15 cellular contexts compared by ENCODE assay signal in genomic region chrX:120144178-120144844, GRCh38. TPM values are rescaled to one million over a fixed set of nuclear protein-coding genes. Genes with fewer than 3 reads are reported as not detected.
DNase-seq lines count a peak whose midpoint lies in the region; ATAC-seq and TF ChIP-seq lines count a peak whose summit lies in the region.
"Had no signal": no experiment of that assay in that cellular context is flagged by ENCODE, and none has a peak within 500 bp of the region (broad histone marks: within the 10 kb centered on the region; RNA-seq: fewer than 3 reads in every experiment).

No MANE protein-coding gene starts in this region.

- H3K36me3 ChIP-seq in right lobe of liver = no peaks in the 10 kb centered on the region
- H3K36me3 ChIP-seq: transverse colon had no signal

- intact Hi-C loops in activated naive CD4-positive, alpha-beta T cell treated with anti-CD3 and anti-CD28 coated beads for 36 hours (cut with micrococcal nuclease) = no loop called here
- intact Hi-C loops in right lobe of liver (cut with DNase I) = no loop called here

- WGBS in right lobe of liver (ENCODE audit: insufficient coverage, low coverage, low lambda C conversion rate, missing lambda C conversion rate) = 51% methylated on average over 12 of the region's 12 CpGs

- ATAC-seq in activated naive CD4-positive, alpha-beta T cell treated with anti-CD3 and anti-CD28 coated beads, Interleukin-2, amount 50 U/mL, for 72 hours = no peak
- ATAC-seq in activated naive CD8-positive, alpha-beta T cell treated with anti-CD3 and anti-CD28 coated beads, Interleukin-2, amount 10 ng/mL, durations not matched to agents 7 days and 5 days (ENCODE audit: low read depth) = no peak
- ATAC-seq in right lobe of liver = peak; percentile 72 to 80 (median 76)
- peak; percentile 50 for ATAC-seq in stimulated activated naive CD8-positive, alpha-beta T cell treated with anti-CD3 and anti-CD28 coated beads, Interleukin-15, amount 100 ng/mL, for 72 hours
- ATAC-seq in GM18511 (IDR thresholded peaks at IDR 0.05; ENCODE audit: unreplicated experiment) = no peak
- ATAC-seq in HG02870 (IDR thresholded peaks at IDR 0.05; ENCODE audit: unreplicated experiment) = no peak

- peaks cover 8 to 14% of the 10 kb centered on the region in 2 donors for H3K36me3 Mint-ChIP-seq in activated naive CD4-positive, alpha-beta T cell treated with anti-CD3 and anti-CD28 coated beads, Interleukin-2, amount 50 U/mL, for 72 hours
- H3K36me3 Mint-ChIP-seq in activated naive CD4-positive, alpha-beta T cell treated with anti-CD3 and anti-CD28 coated beads for 36 hours (ENCODE audit: low read depth) = peaks cover 5% of the 10 kb centered on the region
- H3K36me3 Mint-ChIP-seq in activated naive CD8-positive, alpha-beta T cell treated with anti-CD3 and anti-CD28 coated beads, Interleukin-2, amount 10 ng/mL, durations not matched to agents 7 days and 5 days = peaks cover 7% of the 10 kb centered on the region

- peaks cover 5% of the 10 kb centered on the region in 2 donors for H3K9me3 Mint-ChIP-seq in activated naive CD4-positive, alpha-beta T cell treated with anti-CD3 and anti-CD28 coated beads, Interleukin-2, amount 50 U/mL, for 72 hours
- peaks cover 5% of the 10 kb centered on the region for H3K9me3 Mint-ChIP-seq in activated naive CD4-positive, alpha-beta T cell treated with anti-CD3 and anti-CD28 coated beads for 36 hours
- H3K9me3 Mint-ChIP-seq in activated naive CD8-positive, alpha-beta T cell treated with anti-CD3 and anti-CD28 coated beads, Interleukin-2, amount 10 ng/mL, durations not matched to agents 7 days and 5 days = peaks cover 4% of the 10 kb centered on the region
- peaks cover 13 to 16% of the 10 kb centered on the region in 2 donors for H3K9me3 Mint-ChIP-seq in stimulated activated naive CD8-positive, alpha-beta T cell treated with anti-CD3 and anti-CD28 coated beads, Interleukin-15, amount 100 ng/mL, for 72 hours

- no peaks in the 10 kb centered on the region for H3K4me1 ChIP-seq in right lobe of liver
- H3K4me1 ChIP-seq: transverse colon had no signal

- no peaks in the 10 kb centered on the region for H3K27me3 Mint-ChIP-seq in activated naive CD4-positive, alpha-beta T cell treated with anti-CD3 and anti-CD28 coated beads for 36 hours (ENCODE audit: low read depth)
- no peaks in the 10 kb centered on the region for H3K27me3 Mint-ChIP-seq in activated naive CD8-positive, alpha-beta T cell treated with anti-CD3 and anti-CD28 coated beads, Interleukin-2, amount 10 ng/mL, durations not matched to agents 7 days and 5 days
- H3K27me3 Mint-ChIP-seq in stimulated activated naive CD8-positive, alpha-beta T cell treated with anti-CD3 and anti-CD28 coated beads, Interleukin-15, amount 100 ng/mL, for 72 hours = no peaks in the 10 kb centered on the region

- CTCF ChIA-PET in activated naive CD4-positive, alpha-beta T cell treated with anti-CD3 and anti-CD28 coated beads for 36 hours (lab: Charles Lee) = no interaction called here

- peak overlapping the region in 1 of 3 donors; percentile 1 for H3K4me3 ChIP-seq in right lobe of liver
- H3K4me3 ChIP-seq: transverse colon had no signal

- peaks cover 25% of the 10 kb centered on the region for H3K4me1 Mint-ChIP-seq in activated naive CD4-positive, alpha-beta T cell treated with anti-CD3 and anti-CD28 coated beads for 36 hours (ENCODE audit: low read depth)
- H3K4me1 Mint-ChIP-seq in activated naive CD8-positive, alpha-beta T cell treated with anti-CD3 and anti-CD28 coated beads, Interleukin-2, amount 10 ng/mL, durations not matched to agents 7 days and 5 days = peaks cover 13% of the 10 kb centered on the region
- H3K4me1 Mint-ChIP-seq in stimulated activated naive CD8-positive, alpha-beta T cell treated with anti-CD3 and anti-CD28 coated beads, Interleukin-15, amount 100 ng/mL, for 72 hours = peaks cover 39% of the 10 kb centered on the region

- no peak overlapping the region for H3K4me3 Mint-ChIP-seq in activated naive CD4-positive, alpha-beta T cell treated with anti-CD3 and anti-CD28 coated beads for 36 hours
- peak overlapping the region; percentile 44 for H3K4me3 Mint-ChIP-seq in activated naive CD8-positive, alpha-beta T cell treated with anti-CD3 and anti-CD28 coated beads, Interleukin-2, amount 10 ng/mL, durations not matched to agents 7 days and 5 days
- peak overlapping the region; percentile 19 to 74 for H3K4me3 Mint-ChIP-seq in stimulated activated naive CD8-positive, alpha-beta T cell treated with anti-CD3 and anti-CD28 coated beads, Interleukin-15, amount 100 ng/mL, for 72 hours

- no peak for DNase-seq in activated naive CD4-positive, alpha-beta T cell treated with anti-CD3 and anti-CD28 coated beads, Interleukin-2, amount 50 U/mL, for 72 hours (ENCODE audit: low spot score in 2 of 2)
- DNase-seq in activated naive CD4-positive, alpha-beta T cell treated with anti-CD3 and anti-CD28 coated beads for 36 hours = no peak
- DNase-seq in activated naive CD8-positive, alpha-beta T cell treated with anti-CD3 and anti-CD28 coated beads, Interleukin-2, amount 10 ng/mL, durations not matched to agents 7 days and 5 days = no peak
- peak in 2 of 3 donors; percentile 35 to 68 for DNase-seq in right lobe of liver
- peak in 1 of 2 donors; percentile 12 for DNase-seq in stimulated activated naive CD8-positive, alpha-beta T cell treated with anti-CD3 and anti-CD28 coated beads, Interleukin-15, amount 100 ng/mL, for 72 hours
- no peak for DNase-seq in NOMO-1 treated with dmso at 0.1 percent for 144 hours (lab: John Stamatoyannopoulos, UW; ENCODE audit: unreplicated experiment)
- DNase-seq: activated effector memory CD4-positive, alpha-beta T cell treated with anti-CD3 and anti-CD28 coated beads, Interleukin-2, amount 50 U/mL, for 16 hours; left cardiac atrium; NCI-H446 treated with DMSO at 0.1 percent for 48 hours; SHP77; transverse colon had no signal

- H3K27ac ChIP-seq in right lobe of liver = no peak overlapping the region
- H3K27ac ChIP-seq: transverse colon had no signal

- H3K27me3 ChIP-seq in right lobe of liver = no peaks in the 10 kb centered on the region
- H3K27me3 ChIP-seq: transverse colon had no signal

- POLR2A ChIA-PET in activated naive CD8-positive, alpha-beta T cell treated with anti-CD3 and anti-CD28 coated beads, Interleukin-2, amount 10 ng/mL, durations not matched to agents 7 days and 5 days (lab: Charles Lee) = no interaction called here

- TF ChIP-seq CTCF in right lobe of liver (IDR thresholded peaks at IDR 0.05) = no peak

- no peaks in the 10 kb centered on the region for H3K9me3 ChIP-seq in right lobe of liver
- H3K9me3 ChIP-seq: transverse colon had no signal

- peak overlapping the region; percentile 22 to 79 for H3K27ac Mint-ChIP-seq in activated naive CD4-positive, alpha-beta T cell treated with anti-CD3 and anti-CD28 coated beads, Interleukin-2, amount 50 U/mL, for 72 hours
- H3K27ac Mint-ChIP-seq in activated naive CD4-positive, alpha-beta T cell treated with anti-CD3 and anti-CD28 coated beads for 36 hours = no peak overlapping the region
- H3K27ac Mint-ChIP-seq in activated naive CD8-positive, alpha-beta T cell treated with anti-CD3 and anti-CD28 coated beads, Interleukin-2, amount 10 ng/mL, durations not matched to agents 7 days and 5 days = peak overlapping the region; percentile 7
- H3K27ac Mint-ChIP-seq in stimulated activated naive CD8-positive, alpha-beta T cell treated with anti-CD3 and anti-CD28 coated beads, Interleukin-15, amount 100 ng/mL, for 72 hours = peak overlapping the region; percentile 43 to 49

- no peak for TF ChIP-seq POLR2A in right lobe of liver (IDR thresholded peaks at IDR 0.05)

RNA-seq across cellular contexts. Expression of gene RHOXF2, which starts 14.1 kb away (rescaled TPM):
- total RNA-seq in activated naive CD4-positive, alpha-beta T cell treated with anti-CD3 and anti-CD28 coated beads, Interleukin-2, amount 50 U/mL, for 72 hours = 1 to 10 TPM in 1 of 2 donors, not detected in 1; 2.0 TPM
- total RNA-seq in activated naive CD4-positive, alpha-beta T cell treated with anti-CD3 and anti-CD28 coated beads for 36 hours = not detected
- total RNA-seq in activated naive CD8-positive, alpha-beta T cell treated with anti-CD3 and anti-CD28 coated beads, Interleukin-2, amount 10 ng/mL, durations not matched to agents 7 days and 5 days = not detected
- total RNA-seq in right lobe of liver = not detected
- total RNA-seq: Daoy, left cardiac atrium, pulmonary artery endothelial cell, transverse colon had no signal

RNA-seq across cellular contexts. Expression of gene RHOXF1, which starts 28.6 kb away (rescaled TPM):
- under 1 TPM in 1 of 2 donors, not detected in 1; 0.80 TPM for total RNA-seq in activated naive CD4-positive, alpha-beta T cell treated with anti-CD3 and anti-CD28 coated beads, Interleukin-2, amount 50 U/mL, for 72 hours
- total RNA-seq in activated naive CD4-positive, alpha-beta T cell treated with anti-CD3 and anti-CD28 coated beads for 36 hours = not detected
- under 1 TPM in 1 of 2 experiments, not detected in 1; 0.42 TPM for total RNA-seq in activated naive CD8-positive, alpha-beta T cell treated with anti-CD3 and anti-CD28 coated beads, Interleukin-2, amount 10 ng/mL, durations not matched to agents 7 days and 5 days
- under 1 TPM in 1 of 6 experiments, not detected in 5; 0.62 TPM for total RNA-seq in right lobe of liver
- total RNA-seq: Daoy, pulmonary artery endothelial cell had no signal

Comparison
In these comparisons a context has a peak if more than half of its experiments do, and no peak if none do; other contexts are left out.
1. ATAC-seq: peak in right lobe of liver (4 of 4) and stimulated activated naive CD8-positive, alpha-beta T cell treated with anti-CD3 and anti-CD28 coated beads, Interleukin-15, amount 100 ng/mL, for 72 hours (single experiment); none in activated naive CD4-positive, alpha-beta T cell treated with anti-CD3 and anti-CD28 coated beads, Interleukin-2, amount 50 U/mL, for 72 hours (0 of 2), activated naive CD8-positive, alpha-beta T cell treated with anti-CD3 and anti-CD28 coated beads, Interleukin-2, amount 10 ng/mL, durations not matched to agents 7 days and 5 days (single experiment), GM18511 (single experiment) and HG02870 (single experiment).
2. DNase-seq: peak in right lobe of liver (2 of 3); none in activated naive CD4-positive, alpha-beta T cell treated with anti-CD3 and anti-CD28 coated beads, Interleukin-2, amount 50 U/mL, for 72 hours (0 of 2), activated naive CD4-positive, alpha-beta T cell treated with anti-CD3 and anti-CD28 coated beads for 36 hours (single experiment), activated naive CD8-positive, alpha-beta T cell treated with anti-CD3 and anti-CD28 coated beads, Interleukin-2, amount 10 ng/mL, durations not matched to agents 7 days and 5 days (single experiment) and NOMO-1 treated with dmso at 0.1 percent for 144 hours (single experiment).